In the genomic region with DNA sequence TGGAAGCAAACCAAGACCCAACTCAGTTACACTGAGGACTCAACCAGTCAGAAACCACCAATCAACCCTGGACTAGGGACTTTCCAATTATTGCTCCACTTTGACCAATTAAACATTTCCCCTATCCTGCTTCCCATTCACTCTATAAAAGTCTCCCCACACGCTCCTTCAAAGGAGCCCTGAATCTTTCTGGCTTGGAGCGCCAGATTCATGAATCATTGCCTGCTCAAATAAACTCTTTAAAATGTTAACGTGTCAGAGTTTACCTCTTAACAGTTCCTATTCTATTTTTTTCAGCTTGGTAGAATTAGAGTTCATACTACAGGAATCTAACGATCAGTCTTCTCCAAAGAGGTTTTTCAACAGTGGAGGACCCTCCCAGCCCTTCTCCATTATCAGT, we compare ENCODE assay signal across 15 cellular contexts. TPM values are rescaled to one million over a fixed set of nuclear protein-coding genes. Genes with fewer than 3 reads are reported as not detected.
DNase-seq lines count a peak whose midpoint lies in the region; ATAC-seq and TF ChIP-seq lines count a peak whose summit lies in the region.
"Had no signal": no experiment of that assay in that cellular context is flagged by ENCODE, and none has a peak within 500 bp of the region (broad histone marks: within the 10 kb centered on the region; RNA-seq: fewer than 3 reads in every experiment).

No MANE protein-coding gene starts in this region.

- no peak overlapping the region for H2AK5ac ChIP-seq in IMR-90 (ENCODE audit: low read depth, low read length)

- H3K9me1 ChIP-seq in IMR-90 (ENCODE audit: insufficient read depth, low read length): peaks cover 8% of the 10 kb centered on the region

- CTCF ChIA-PET in IMR-90 (lab: Yijun Ruan, JAX): no interaction called here

- no CpG with 5 or more reads among the region's 4 CpGs for WGBS in IMR-90 (ENCODE audit: extremely low coverage in 2 of 2, insufficient read length in 1 of 2), 2 experiments

- no peak overlapping the region for H3K9ac ChIP-seq in IMR-90 (ENCODE audit: low read depth, low read length)
- H3K9ac ChIP-seq: BLaER1 had no signal

- TF ChIP-seq RAD21 in IMR-90 (IDR thresholded peaks at IDR 0.05; ENCODE audit: low read length): no peak

- H3K4me1 ChIP-seq in IMR-90 (ENCODE audit: control insufficient read depth, insufficient read depth, low read length) (peaks cover 18% of the 10 kb centered on the region), muscle layer of duodenum (ENCODE audit: control insufficient read depth in 1 of 2, insufficient read depth in 2 of 2, low read length in 2 of 2) (peaks cover 7 to 19% of the 10 kb centered on the region in 2 donors)
- H3K4me1 ChIP-seq: adrenal gland, BLaER1 had no signal

- no peak overlapping the region for H4K91ac ChIP-seq in IMR-90 (ENCODE audit: insufficient read depth, low read depth, low read length)

- peaks cover 10% of the 10 kb centered on the region for H3K27me3 ChIP-seq in IMR-90 (ENCODE audit: control insufficient read depth, insufficient read depth, low read length)
- no peaks in the 10 kb centered on the region for H3K27me3 ChIP-seq in muscle layer of duodenum (ENCODE audit: low read depth, low read length)
- H3K27me3 ChIP-seq: adrenal gland, BLaER1 had no signal

- H3K36me3 ChIP-seq in IMR-90 (ENCODE audit: control insufficient read depth, insufficient read depth, low read length): no peaks in the 10 kb centered on the region
- H3K36me3 ChIP-seq in muscle layer of duodenum (ENCODE audit: control insufficient read depth in 1 of 2, insufficient read depth in 2 of 2, low read length in 2 of 2): no peaks in the 10 kb centered on the region
- H3K36me3 ChIP-seq: adrenal gland, BLaER1 had no signal

- no peak for TF ChIP-seq POLR2A in IMR-90 (IDR thresholded peaks at IDR 0.05; ENCODE audit: low read depth, low read length)

- H2BK5ac ChIP-seq in IMR-90 (ENCODE audit: low read depth, low read length, poor library complexity, severe bottlenecking): peak overlapping the region; percentile 80

- 0 out of 3 replicates have a peak overlapping the region, but pooled peaks have one; percentile 39 for H2BK15ac ChIP-seq in IMR-90 (ENCODE audit: low read depth, low read length)

- peak overlapping the region; percentile 21 to 33; a peak in 2 of 4 replicates for H4K8ac ChIP-seq in IMR-90 (ENCODE audit: low read depth in 2 of 2, low read length in 2 of 2)

- intact Hi-C loops in IMR-90 (cut with micrococcal nuclease): no loop called here
- intact Hi-C loops in left ventricle myocardium superior (cut with micrococcal nuclease): no loop called here

- POLR2A ChIA-PET in IMR-90 (lab: Charles Lee; ENCODE audit: unreplicated experiment): no interaction called here

- DNase-seq in ACHN (peak; percentile 28), IMR-90 (peak; percentile 91), dedifferentiated amniotic fluid mesenchymal stem cell (ENCODE audit: extremely low spot score) (peak; percentile 56), left ventricle myocardium superior (no peak), hippocampal formation (lab: John Stamatoyannopoulos, UW) (no peak)
- DNase-seq in activated T-cell treated with anti-CD3 and anti-CD28 coated beads, Interleukin-2, amount 50 U/mL, for 48 hours: no peak
- DNase-seq: activated CD8-positive, alpha-beta T cell treated with anti-CD3 and anti-CD28 coated beads, Interleukin-2, amount 10 ng/mL, durations not matched to agents 7 days and 5 days; adrenal gland; H9; MV-4-11; NCI-H774; T-cell had no signal

- H3K18ac ChIP-seq in IMR-90 (ENCODE audit: low read depth, low read length): peak overlapping the region; percentile 53; the same call in 1 of the 2 replicates

- H3K9me3 ChIP-seq in IMR-90 (ENCODE audit: control insufficient read depth, insufficient read depth, low read length) (no peaks in the 10 kb centered on the region), muscle layer of duodenum (ENCODE audit: control insufficient read depth in 1 of 2, low read length in 2 of 2) (no peaks in the 10 kb centered on the region)
- H3K9me3 ChIP-seq: adrenal gland, BLaER1 had no signal

- BruUV-seq in IMR-90 (replicated peaks; lab: Mats Ljungman, UMichigan): no TSS peak

- no peak overlapping the region for H2AFZ ChIP-seq in IMR-90 (replicated peaks; ENCODE audit: low read length, poor library complexity)

- H3K4me3 ChIP-seq in IMR-90 (ENCODE audit: insufficient read depth, low read depth, low read length) (no peak overlapping the region), muscle layer of duodenum (ENCODE audit: low read depth in 1 of 2, low read length in 2 of 2) (no peak overlapping the region)
- H3K4me3 ChIP-seq: adrenal gland, BLaER1 had no signal

- H3K14ac ChIP-seq in IMR-90 (replicated peaks; ENCODE audit: low read depth, low read length): peak overlapping the region; percentile 27; the same call in 1 of the 2 replicates

- dilution Hi-C loops in IMR-90 (cut with HindIII; ENCODE audit: low sequenced_read_pairs, unreplicated experiment): no loop called here

- H3K27ac ChIP-seq in IMR-90 (ENCODE audit: insufficient read depth, low read length) (peak overlapping the region; percentile 63; the same call in 1 of the 2 replicates), muscle layer of duodenum (ENCODE audit: low read length) (peak overlapping the region; percentile 50)
- H3K27ac ChIP-seq: BLaER1 had no signal

- H2BK20ac ChIP-seq in IMR-90 (ENCODE audit: low read depth, low read length): peak overlapping the region; percentile 54

- no peak overlapping the region for H3K56ac ChIP-seq in IMR-90 (ENCODE audit: extremely low read depth, insufficient read depth, low read length)

- in situ Hi-C loops in ACHN (cut with HindIII; ENCODE audit: low pct_ligation_motif_present, low pct_unique_long_range_greater_than_20kb, low sequenced_read_pairs): no loop called here
- in situ Hi-C loops in IMR-90 (cut with MboI; ENCODE audit: low sequenced_read_pairs): no loop called here

- no peak overlapping the region for H4K5ac ChIP-seq in IMR-90 (ENCODE audit: low read depth, low read length)

- no peak overlapping the region for H2AK9ac ChIP-seq in IMR-90 (replicated peaks; ENCODE audit: low read depth, low read length, poor library complexity)

- peak overlapping the region; percentile 41; the same call in 1 of the 2 replicates for H2BK120ac ChIP-seq in IMR-90 (ENCODE audit: low read depth, low read length)

- no peaks in the 10 kb centered on the region for H3K79me1 ChIP-seq in IMR-90 (ENCODE audit: low read depth in 1 of 2, low read length in 2 of 2)

- H4K20me1 ChIP-seq in IMR-90 (ENCODE audit: insufficient read depth, low read length): no peaks in the 10 kb centered on the region
- H4K20me1 ChIP-seq: BLaER1 had no signal

- H3K4me2 ChIP-seq in IMR-90 (ENCODE audit: low read depth, low read length): peak overlapping the region; percentile 67
- H3K4me2 ChIP-seq: BLaER1 had no signal

- H3K4ac ChIP-seq in IMR-90 (ENCODE audit: low read depth, low read length): peak overlapping the region; percentile 59; the same call in 1 of the 2 replicates

- H3K23ac ChIP-seq in IMR-90 (ENCODE audit: low read depth, low read length): no peak overlapping the region

- TF ChIP-seq CTCF in IMR-90 (conservative IDR thresholded peaks at IDR 0.05; ENCODE audit: low read depth, low read length): no peak

- ATAC-seq in IMR-90 (ENCODE audit: low read depth) (peak; percentile 87), left ventricle myocardium superior (no peak), HG03520 (IDR thresholded peaks at IDR 0.05; ENCODE audit: unreplicated experiment) (no peak)
- ATAC-seq: activated CD8-positive, alpha-beta T cell treated with anti-CD3 and anti-CD28 coated beads, Interleukin-2, amount 10 ng/mL, durations not matched to agents 7 days and 5 days; T-cell had no signal

TF ChIP-seq in IMR-90, 13 proteins besides CTCF, POLR2A, EP300 and RAD21:
- TF ChIP-seq FOS (IDR thresholded peaks at IDR 0.05; ENCODE audit: low read depth, low read length): peak; percentile 59; the same call in 1 of the 2 replicates
- TF ChIP-seq MAZ (IDR thresholded peaks at IDR 0.05; ENCODE audit: borderline replicate concordance, low read depth, low read length): no peak
- TF ChIP-seq CEBPB (IDR thresholded peaks at IDR 0.05; ENCODE audit: low read depth, low read length): peak; percentile 70

RNA-seq across cellular contexts. Expression of gene SULT1C2, which starts 20.7 kb away (rescaled TPM):
- total RNA-seq in IMR-90 (2012; rRNA removed): not detected in 2 replicates
- 0.09 TPM in 1 of 2 replicates, not detected in the other for polyA plus RNA-seq in IMR-90 (2012; rRNA removed)
- polyA plus RNA-seq in IMR-90 (2012; cell fraction: cytosol; rRNA removed): 0.02 TPM in 1 of 2 replicates, not detected in the other
- 0.01 and 0.09 TPM in 2 replicates for polyA plus RNA-seq in IMR-90 (2012; cell fraction: nucleus; rRNA removed; ENCODE audit: low replicate concordance)
- total RNA-seq in left ventricle myocardium superior: 0.55 TPM
- total RNA-seq: activated CD8-positive, alpha-beta T cell treated with anti-CD3 and anti-CD28 coated beads, Interleukin-2, amount 10 ng/mL, durations not matched to agents 7 days and 5 days had no signal

RNA-seq across cellular contexts. Expression of gene SULT1C3, which starts 28.2 kb away (rescaled TPM):
- not detected in 2 replicates for total RNA-seq in IMR-90 (2012; rRNA removed)
- polyA plus RNA-seq in IMR-90 (2012; rRNA removed): not detected in 2 replicates
- polyA plus RNA-seq in IMR-90 (2012; cell fraction: cytosol; rRNA removed): not detected in 2 replicates
- not detected in 2 replicates for polyA plus RNA-seq in IMR-90 (2012; cell fraction: nucleus; rRNA removed; ENCODE audit: low replicate concordance)
- total RNA-seq in left ventricle myocardium superior: not detected
- total RNA-seq: activated CD8-positive, alpha-beta T cell treated with anti-CD3 and anti-CD28 coated beads, Interleukin-2, amount 10 ng/mL, durations not matched to agents 7 days and 5 days; adrenal gland; H9; T-cell had no signal
- polyA plus RNA-seq: adrenal gland had no signal

Comparison
In these comparisons a context has a peak if more than half of its experiments do, and no peak if none do; other contexts are left out.
1. DNase-seq: peak in ACHN (single experiment), IMR-90 (single experiment) and dedifferentiated amniotic fluid mesenchymal stem cell (single experiment); none in left ventricle myocardium superior (single experiment), activated T-cell treated with anti-CD3 and anti-CD28 coated beads, Interleukin-2, amount 50 U/mL, for 48 hours (0 of 2) and hippocampal formation (0 of 2).